Comparison of ENCODE assay signal across 9 cellular contexts in genomic region chr5:150286820-150287219, GRCh38.
DNase-seq lines count a peak whose midpoint lies in the region; TF ChIP-seq lines count a peak whose summit lies in the region.
"Had no signal": no experiment of that assay in that cellular context is flagged by ENCODE, and none has a peak within 500 bp of the region (broad histone marks: within the 10 kb centered on the region; RNA-seq: fewer than 3 reads in every experiment).

No MANE protein-coding gene starts in this region.

- no peaks in the 10 kb centered on the region for H3K9me3 Mint-ChIP-seq in nephron
- no peaks in the 10 kb centered on the region for H3K9me3 Mint-ChIP-seq in activated naive CD4-positive, alpha-beta T cell treated with anti-CD3 and anti-CD28 coated beads, Interleukin-2, amount 10 ng/mL, durations not matched to agents 7 days and 5 days

- peak overlapping the region in 1 of 3 experiments; percentile 45 for H3K27ac Mint-ChIP-seq in nephron
- no peak overlapping the region for H3K27ac Mint-ChIP-seq in activated naive CD4-positive, alpha-beta T cell treated with anti-CD3 and anti-CD28 coated beads, Interleukin-2, amount 10 ng/mL, durations not matched to agents 7 days and 5 days

- intact Hi-C loops in head of caudate nucleus (cut with DNase I) = no loop called here

- TF ChIP-seq CTCF in GM10266 (IDR thresholded peaks at IDR 0.05; ENCODE audit: control insufficient read depth, insufficient read depth, low read depth, missing control alignments) = peak; percentile 14
- peak; percentile 11 for TF ChIP-seq CTCF in cardiac fibroblast (IDR thresholded peaks at IDR 0.05; ENCODE audit: low read depth, low read length)
- TF ChIP-seq CTCF in nephron (IDR thresholded peaks at IDR 0.05; ENCODE audit: unreplicated experiment in 3 of 3) = peak; percentile 37 to 52 (median 41)

- no peak overlapping the region for H3K4me3 Mint-ChIP-seq in nephron
- H3K4me3 Mint-ChIP-seq in activated naive CD4-positive, alpha-beta T cell treated with anti-CD3 and anti-CD28 coated beads, Interleukin-2, amount 10 ng/mL, durations not matched to agents 7 days and 5 days = no peak overlapping the region

- H3K4me3 ChIP-seq in cardiac fibroblast (replicated peaks in 1 of 2; ENCODE audit: low read depth in 2 of 2, low read length in 2 of 2) = no peak overlapping the region
- H3K4me3 ChIP-seq: lower lobe of right lung had no signal

- no peak for TF ChIP-seq EP300 in Ishikawa (IDR thresholded peaks at IDR 0.05; ENCODE audit: borderline replicate concordance)

- H3K27me3 Mint-ChIP-seq in nephron (ENCODE audit: low read depth) = peaks cover 16% of the 10 kb centered on the region
- peaks cover 32% of the 10 kb centered on the region for H3K27me3 Mint-ChIP-seq in activated naive CD4-positive, alpha-beta T cell treated with anti-CD3 and anti-CD28 coated beads, Interleukin-2, amount 10 ng/mL, durations not matched to agents 7 days and 5 days

- H3K36me3 Mint-ChIP-seq in nephron (ENCODE audit: low read depth) = no peaks in the 10 kb centered on the region
- H3K36me3 Mint-ChIP-seq in activated naive CD4-positive, alpha-beta T cell treated with anti-CD3 and anti-CD28 coated beads, Interleukin-2, amount 10 ng/mL, durations not matched to agents 7 days and 5 days = no peaks in the 10 kb centered on the region

- TF ChIP-seq RAD21 in Ishikawa (IDR thresholded peaks at IDR 0.05; ENCODE audit: low read depth) = peak; percentile 29; the same call in 1 of the 2 replicates

- DNase-seq in GM10266 (ENCODE audit: extremely low spot score) (no peak), cardiac fibroblast (ENCODE audit: low read depth in 2 of 2) (no peak), NCI-H1105 treated with DMSO at 0.1 percent for 48 hours (lab: John Stamatoyannopoulos, UW) (no peak), head of caudate nucleus (no peak)
- no peak for DNase-seq in activated naive CD4-positive, alpha-beta T cell treated with anti-CD3 and anti-CD28 coated beads, Interleukin-2, amount 10 ng/mL, durations not matched to agents 7 days and 5 days
- DNase-seq: lower lobe of right lung, NCI-H446 treated with DMSO at 0.1 percent for 48 hours had no signal

- peaks cover 13% of the 10 kb centered on the region for H3K4me1 Mint-ChIP-seq in nephron
- no peaks in the 10 kb centered on the region for H3K4me1 Mint-ChIP-seq in activated naive CD4-positive, alpha-beta T cell treated with anti-CD3 and anti-CD28 coated beads, Interleukin-2, amount 10 ng/mL, durations not matched to agents 7 days and 5 days

- CTCF ChIA-PET in activated naive CD4-positive, alpha-beta T cell treated with anti-CD3 and anti-CD28 coated beads, Interleukin-2, amount 10 ng/mL, durations not matched to agents 7 days and 5 days (lab: Charles Lee) = no interaction called here

TF ChIP-seq in Ishikawa, 13 proteins besides CTCF, POLR2A, EP300 and RAD21:
- TF ChIP-seq TEAD4 (IDR thresholded peaks at IDR 0.05) = no peak
- TF ChIP-seq NFIC (IDR thresholded peaks at IDR 0.05) = no peak
- no peak for TF ChIP-seq REST (IDR thresholded peaks at IDR 0.05; ENCODE audit: low read depth)
- no peak for TF ChIP-seq MAX (IDR thresholded peaks at IDR 0.05)
- no peak for TF ChIP-seq USF1 (IDR thresholded peaks at IDR 0.05)
- TF ChIP-seq TAF1 (IDR thresholded peaks at IDR 0.05; ENCODE audit: low read depth) = no peak
- no peak for TF ChIP-seq CREB1 (IDR thresholded peaks at IDR 0.05; ENCODE audit: low read depth)
- TF ChIP-seq TCF12 (IDR thresholded peaks at IDR 0.05; ENCODE audit: low read depth) = no peak
- no peak for TF ChIP-seq EGR1 (IDR thresholded peaks at IDR 0.05)
- TF ChIP-seq FOXM1 (IDR thresholded peaks at IDR 0.05; ENCODE audit: borderline replicate concordance, low read depth) = no peak
- no peak for TF ChIP-seq YY1 (IDR thresholded peaks at IDR 0.05; ENCODE audit: low read depth)
TF ChIP-seq in Ishikawa: peak in this region for 0.
